In the genomic region with DNA sequence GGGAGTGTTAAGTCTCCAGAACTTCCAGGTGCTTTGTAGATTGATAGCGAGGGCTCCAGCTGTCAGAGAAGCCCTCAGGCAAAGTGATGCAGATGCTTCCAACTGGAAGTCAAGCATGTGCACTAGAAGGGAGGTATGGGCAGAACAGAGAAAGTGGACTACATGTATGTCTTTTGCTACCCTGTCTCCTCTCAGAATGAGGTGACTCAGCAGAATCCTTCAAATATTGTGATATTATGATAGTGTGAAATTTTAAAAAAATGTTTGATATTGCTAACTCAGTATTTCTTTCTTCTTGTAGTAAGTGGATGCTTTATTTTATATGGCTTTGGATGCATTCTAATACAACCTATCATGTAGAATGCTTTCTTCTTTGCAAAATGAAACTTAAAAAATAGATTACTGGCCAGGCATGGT, we compare ENCODE assay signal across 13 cellular contexts.
DNase-seq lines count a peak whose midpoint lies in the region; ATAC-seq, FAIRE-seq and TF ChIP-seq lines count a peak whose summit lies in the region.
"Had no signal": no experiment of that assay in that cellular context is flagged by ENCODE, and none has a peak within 500 bp of the region (broad histone marks: within the 10 kb centered on the region; RNA-seq: fewer than 3 reads in every experiment).

No MANE protein-coding gene starts in this region.

- in situ Hi-C loops in HepG2 (cut with HindIII; ENCODE audit: extremely low pct_ligation_motif_present, low pct_unique_long_range_greater_than_20kb) = no loop called here

- H3K27me3 ChIP-seq in HepG2 (ENCODE audit: control insufficient read depth in 1 of 2, insufficient read depth in 2 of 2, low read length in 2 of 2) (no peaks in the 10 kb centered on the region; a peak in 1 of 5 replicates), right lobe of liver (no peaks in the 10 kb centered on the region), muscle layer of colon (ENCODE audit: control insufficient read depth in 1 of 2, insufficient read depth in 2 of 2, low read length in 2 of 2) (no peaks in the 10 kb centered on the region), esophagus squamous epithelium (no peaks in the 10 kb centered on the region)

- H3K27ac ChIP-seq in HepG2 (ENCODE audit: extremely low read length, insufficient read depth, low read length) = no peak overlapping the region
- no peak overlapping the region for H3K27ac ChIP-seq in right lobe of liver
- peak overlapping the region; percentile 41 for H3K27ac ChIP-seq in muscle layer of colon (ENCODE audit: low read depth, low read length)
- no peak overlapping the region for H3K27ac ChIP-seq in esophagus squamous epithelium
- H3K27ac ChIP-seq: C4-2B had no signal

- H3K4me3 ChIP-seq in HepG2 (replicated peaks in 1 of 3; ENCODE audit: insufficient read depth in 1 of 3, low read depth in 2 of 3, low read length in 3 of 3) = no peak overlapping the region
- H3K4me3 ChIP-seq in right lobe of liver = no peak overlapping the region
- H3K4me3 ChIP-seq in muscle layer of colon (ENCODE audit: low read depth in 1 of 2, low read length in 2 of 2) = no peak overlapping the region
- H3K4me3 ChIP-seq in esophagus squamous epithelium = no peak overlapping the region
- H3K4me3 ChIP-seq: GM23338 had no signal

- no peak for DNase-seq in HepG2 (ENCODE audit: low spot score)
- no peak for DNase-seq in right lobe of liver
- peak; percentile 53 for DNase-seq in RPMI7951 (ENCODE audit: low read depth)
- DNase-seq in esophagus squamous epithelium (lab: John Stamatoyannopoulos, UW) = no peak
- no peak for DNase-seq in DMS 273 (lab: John Stamatoyannopoulos, UW; ENCODE audit: unreplicated experiment)
- DNase-seq: CD4-positive, alpha-beta memory T cell; DMS53; H7 had no signal

- no TSS peak for BruUV-seq in HepG2 (replicated peaks; lab: Mats Ljungman, UMichigan)

- CTCF ChIA-PET in HepG2 (lab: Yijun Ruan, JAX; ENCODE audit: low intra/inter-chr PET ratio, low total read pairs) = no interaction called here

- no peaks in the 10 kb centered on the region for H3K79me2 ChIP-seq in HepG2 (ENCODE audit: insufficient read depth, low read length)

- H3K36me3 ChIP-seq in HepG2 (replicated peaks in 1 of 2; ENCODE audit: control insufficient read depth in 1 of 2, insufficient read depth in 2 of 2, low read length in 2 of 2) = no peaks in the 10 kb centered on the region
- no peaks in the 10 kb centered on the region for H3K36me3 ChIP-seq in right lobe of liver
- H3K36me3 ChIP-seq in muscle layer of colon (ENCODE audit: insufficient read depth, low read length) = no peaks in the 10 kb centered on the region
- no peaks in the 10 kb centered on the region for H3K36me3 ChIP-seq in esophagus squamous epithelium

- no peak for TF ChIP-seq CTCF in HepG2 (CRISPR knock-in tag; IDR thresholded peaks at IDR 0.05)
- no peak for TF ChIP-seq CTCF in right lobe of liver (IDR thresholded peaks at IDR 0.05)
- no peak for TF ChIP-seq CTCF in esophagus squamous epithelium (IDR thresholded peaks at IDR 0.05)

- H2AFZ ChIP-seq in HepG2 (ENCODE audit: low read length) = no peak overlapping the region
- H2AFZ ChIP-seq: GM23338 had no signal

- H3K9ac ChIP-seq in HepG2 (ENCODE audit: insufficient read depth, low read depth, low read length) = no peak overlapping the region
- H3K9ac ChIP-seq in muscle layer of colon (ENCODE audit: low read length) = no peak overlapping the region

- WGBS in HepG2 (ENCODE audit: low lambda C conversion rate) = 80% methylated on average over 1 of the region's 1 CpG
- WGBS in right lobe of liver (ENCODE audit: insufficient coverage, low coverage, low lambda C conversion rate, missing lambda C conversion rate) = 100% methylated on average over 1 of the region's 1 CpG
- whole genome bisulfite sequencing in esophagus squamous epithelium, 2 donors = 88% methylated on average over 1 of the region's 1 CpG; no CpG with 5 or more reads in 1 of the 2 donors

- H3K9me3 ChIP-seq in HepG2 (ENCODE audit: low read length) (no peaks in the 10 kb centered on the region), right lobe of liver (no peaks in the 10 kb centered on the region), muscle layer of colon (ENCODE audit: low read length) (no peaks in the 10 kb centered on the region), esophagus squamous epithelium (no peaks in the 10 kb centered on the region)

- ATAC-seq in HepG2 (no peak), right lobe of liver (no peak), GM18520 (IDR thresholded peaks at IDR 0.05; ENCODE audit: unreplicated experiment) (no peak)
- ATAC-seq: GM23338 had no signal

- POLR2A ChIA-PET in HepG2 (lab: Yijun Ruan, JAX) = no interaction called here

- H3K4me1 ChIP-seq in HepG2 (ENCODE audit: insufficient read depth, low read length) (no peaks in the 10 kb centered on the region), right lobe of liver (no peaks in the 10 kb centered on the region), muscle layer of colon (ENCODE audit: insufficient read depth, low read length) (peaks cover 38% of the 10 kb centered on the region), esophagus squamous epithelium (no peaks in the 10 kb centered on the region)

- no peaks in the 10 kb centered on the region for H4K20me1 ChIP-seq in HepG2 (ENCODE audit: insufficient read depth, low read length)

- H3K4me2 ChIP-seq in HepG2 (ENCODE audit: low read depth, low read length) = no peak overlapping the region
- H3K4me2 ChIP-seq: GM23338 had no signal

- no peak for FAIRE-seq in HepG2 (lab: Jason Lieb, UNC)
- FAIRE-seq: D721Med had no signal

- TF ChIP-seq RAD21 in HepG2 (CRISPR knock-in tag; IDR thresholded peaks at IDR 0.05) = no peak

- intact Hi-C loops in HepG2 (cut with micrococcal nuclease; ENCODE audit: unreplicated experiment) (no loop called here), right lobe of liver (cut with DNase I) (no loop called here), esophagus squamous epithelium (cut with DNase I) (no loop called here)

- no peak for TF ChIP-seq POLR2A in HepG2 (IDR thresholded peaks at IDR 0.05; ENCODE audit: insufficient read depth in 1 of 2, low read depth in 2 of 2, low read length in 2 of 2)
- TF ChIP-seq POLR2A in right lobe of liver (IDR thresholded peaks at IDR 0.05) = no peak
- no peak for TF ChIP-seq POLR2A in esophagus squamous epithelium (IDR thresholded peaks at IDR 0.05)

- no peak for TF ChIP-seq EP300 in HepG2 (IDR thresholded peaks at IDR 0.05; ENCODE audit: low read depth in 2 of 2, low read length in 2 of 2)
- no peak for TF ChIP-seq EP300 in HepG2 (CRISPR knock-in tag; IDR thresholded peaks at IDR 0.05; ENCODE audit: borderline replicate concordance)

TF ChIP-seq in HepG2, 621 proteins besides CTCF, POLR2A, EP300 and RAD21:
- peak; percentile 73 to 81 for TF ChIP-seq MAFK (conservative IDR thresholded peaks at IDR 0.05 in 1 of 2, IDR thresholded peaks at IDR 0.05 in 1 of 2; ENCODE audit: low read length in 2 of 2)
- TF ChIP-seq NFE2L2 (IDR thresholded peaks at IDR 0.05; ENCODE audit: low read length) = peak; percentile 67
- TF ChIP-seq GTF3A (CRISPR knock-in tag; conservative IDR thresholded peaks at IDR 0.05) = no peak
- TF ChIP-seq MAFG (CRISPR knock-in tag; IDR thresholded peaks at IDR 0.05) = no peak
- TF ChIP-seq, protein P1, sequence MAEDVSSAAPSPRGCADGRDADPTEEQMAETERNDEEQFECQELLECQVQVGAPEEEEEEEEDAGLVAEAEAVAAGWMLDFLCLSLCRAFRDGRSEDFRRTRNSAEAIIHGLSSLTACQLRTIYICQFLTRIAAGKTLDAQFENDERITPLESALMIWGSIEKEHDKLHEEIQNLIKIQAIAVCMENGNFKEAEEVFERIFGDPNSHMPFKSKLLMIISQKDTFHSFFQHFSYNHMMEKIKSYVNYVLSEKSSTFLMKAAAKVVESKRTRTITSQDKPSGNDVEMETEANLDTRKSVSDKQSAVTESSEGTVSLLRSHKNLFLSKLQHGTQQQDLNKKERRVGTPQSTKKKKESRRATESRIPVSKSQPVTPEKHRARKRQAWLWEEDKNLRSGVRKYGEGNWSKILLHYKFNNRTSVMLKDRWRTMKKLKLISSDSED (CRISPR knock-in tag; IDR thresholded peaks at IDR 0.05) = no peak
- no peak for TF ChIP-seq SNAPC2 (CRISPR knock-in tag; IDR thresholded peaks at IDR 0.05)
- TF ChIP-seq MAFF (IDR thresholded peaks at IDR 0.05; ENCODE audit: low read depth, low read length) = peak; percentile 70
